ENCODE assay signal across 9 cellular contexts in genomic region chr1:54356680-54357147, GRCh38. TPM values are rescaled to one million over a fixed set of nuclear protein-coding genes. Genes with fewer than 3 reads are reported as not detected.
DNase-seq lines count a peak whose midpoint lies in the region; TF ChIP-seq lines count a peak whose summit lies in the region.
"Had no signal": no experiment of that assay in that cellular context is flagged by ENCODE, and none has a peak within 500 bp of the region (broad histone marks: within the 10 kb centered on the region; RNA-seq: fewer than 3 reads in every experiment).

No MANE protein-coding gene starts in this region.

- 29 to 42% (median 42%) methylated on average over 9 of the region's 9 CpGs for WGBS in ovary, 3 donors
- WGBS in tibial nerve, 2 donors = 80 to 87% methylated on average over 9 of the region's 9 CpGs

- H3K9me3 ChIP-seq in ovary (no peaks in the 10 kb centered on the region), tibial nerve (no peaks in the 10 kb centered on the region)

- H3K36me3 ChIP-seq in ovary = no peaks in the 10 kb centered on the region
- H3K36me3 ChIP-seq in H7 (replicated peaks; ENCODE audit: control insufficient read depth, insufficient read depth, low read length) = no peaks in the 10 kb centered on the region; the same call in none of the 2 replicates
- no peaks in the 10 kb centered on the region for H3K36me3 ChIP-seq in tibial nerve

- peaks cover 87% of the 10 kb centered on the region for H3K4me1 Mint-ChIP-seq in activated naive CD8-positive, alpha-beta T cell (ENCODE audit: low read depth)

- H3K4me3 ChIP-seq in GM08714 (ENCODE audit: low read length) (peak overlapping the region; percentile 38; the same call in 1 of the 2 replicates), ovary (peak overlapping the region; percentile 6), H7 (ENCODE audit: insufficient read depth, low read depth, low read length) (no peak overlapping the region), tibial nerve (no peak overlapping the region)

- peak; percentile 10 for TF ChIP-seq POLR2A in ovary (IDR thresholded peaks at IDR 0.05)
- no peak for TF ChIP-seq POLR2A in tibial nerve (IDR thresholded peaks at IDR 0.05)

- no peak for TF ChIP-seq EP300 in ovary (IDR thresholded peaks at IDR 0.05)
- TF ChIP-seq EP300 in tibial nerve (IDR thresholded peaks at IDR 0.05) = no peak

- intact Hi-C loops in ovary (cut with DNase I) = no loop called here

- H3K4me1 ChIP-seq in ovary (ENCODE audit: insufficient read depth) = peaks cover 63% of the 10 kb centered on the region
- H3K4me1 ChIP-seq in tibial nerve = peaks cover 0 to 83% (median 20%) of the 10 kb centered on the region in 4 donors

- peaks cover 3% of the 10 kb centered on the region for H3K36me3 Mint-ChIP-seq in activated naive CD8-positive, alpha-beta T cell

- H3K9me3 Mint-ChIP-seq in activated naive CD8-positive, alpha-beta T cell (ENCODE audit: low read depth) = no peaks in the 10 kb centered on the region

- peak overlapping the region; percentile 86 for H3K4me3 Mint-ChIP-seq in activated naive CD8-positive, alpha-beta T cell

- DNase-seq in NAMALWA (ENCODE audit: low spot score) = peak; percentile 13
- no peak for DNase-seq in ovary
- no peak for DNase-seq in H7
- DNase-seq in tibial nerve (ENCODE audit: low spot score in 2 of 2) = no peak
- DNase-seq in nucleus accumbens (lab: John Stamatoyannopoulos, UW) = no peak
- DNase-seq in UCSD-AML1 (lab: John Stamatoyannopoulos, UW; ENCODE audit: unreplicated experiment) = no peak
- DNase-seq: MM.1S had no signal

- TF ChIP-seq CTCF in ovary (IDR thresholded peaks at IDR 0.05) (no peak), tibial nerve (IDR thresholded peaks at IDR 0.05) (no peak)

- no peaks in the 10 kb centered on the region for H3K27me3 ChIP-seq in ovary
- no peaks in the 10 kb centered on the region for H3K27me3 ChIP-seq in H7 (ENCODE audit: control insufficient read depth, insufficient read depth, low read length)
- no peaks in the 10 kb centered on the region for H3K27me3 ChIP-seq in tibial nerve

- peak overlapping the region; percentile 28 to 36 for H3K27ac ChIP-seq in ovary
- no peak overlapping the region for H3K27ac ChIP-seq in tibial nerve

- H3K27ac Mint-ChIP-seq in activated naive CD8-positive, alpha-beta T cell = peak overlapping the region; percentile 94

- H3K27me3 Mint-ChIP-seq in activated naive CD8-positive, alpha-beta T cell = no peaks in the 10 kb centered on the region

RNA-seq across cellular contexts. Expression of gene SSBP3, which starts 49.5 kb away (rescaled TPM):
- total RNA-seq in ovary (100 to 1,000 TPM in 5 of 7 donors, 10 to 100 TPM in 2; 41.2 to 247 (median 143) TPM), tibial nerve (10 to 100 TPM; 32.0 to 70.2 (median 60.3) TPM)
- 100 to 1,000 TPM; 156 to 200 TPM for polyA plus RNA-seq in ovary
- 98.0 and 109 TPM in 2 replicates for total RNA-seq in H7 (2014; rRNA removed; shearing (Covaris generic))

Comparison
In these comparisons a context has a peak if more than half of its experiments do, and no peak if none do; other contexts are left out.
1. H3K4me3 ChIP-seq: peak in GM08714 (single experiment) and ovary (single experiment); none in H7 (single experiment) and tibial nerve (0 of 4).
2. H3K27ac ChIP-seq: peak in ovary (2 of 2); none in tibial nerve (0 of 4).